9 cellular contexts compared by ENCODE assay signal in genomic region chr16:1769402-1770300, GRCh38. TPM values are rescaled to one million over a fixed set of nuclear protein-coding genes. Genes with fewer than 3 reads are reported as not detected.
DNase-seq lines count a peak whose midpoint lies in the region; ATAC-seq and TF ChIP-seq lines count a peak whose summit lies in the region.
"Had no signal": no experiment of that assay in that cellular context is flagged by ENCODE, and none has a peak within 500 bp of the region (broad histone marks: within the 10 kb centered on the region; RNA-seq: fewer than 3 reads in every experiment).

No MANE protein-coding gene starts in this region.

- H3K9me3 Mint-ChIP-seq in activated CD4-positive, alpha-beta T cell treated with anti-CD3 and anti-CD28 coated beads for 36 hours (ENCODE audit: low read depth), result no peaks in the 10 kb centered on the region

- H3K27ac ChIP-seq in VCaP (peak overlapping the region; percentile 88), gastroesophageal sphincter (peak overlapping the region; percentile 32 to 99 (median 97)), stomach (peak overlapping the region in 4 of 5 donors; percentile 92 to 97 (median 94))

- WGBS in gastroesophageal sphincter (ENCODE audit: low coverage in 1 of 2), 2 donors, result no CpG with 5 or more reads among the region's 27 CpGs
- WGBS in stomach, 5 donors, result 73 to 80% (median 75%) methylated on average over 23 to 27 of the region's 27 CpGs

- peak overlapping the region; percentile 33 for H3K27ac Mint-ChIP-seq in activated CD4-positive, alpha-beta T cell treated with anti-CD3 and anti-CD28 coated beads for 36 hours

- H3K27me3 ChIP-seq in gastroesophageal sphincter, result no peaks in the 10 kb centered on the region
- no peaks in the 10 kb centered on the region for H3K27me3 ChIP-seq in stomach

- H3K36me3 Mint-ChIP-seq in activated CD4-positive, alpha-beta T cell treated with anti-CD3 and anti-CD28 coated beads for 36 hours (ENCODE audit: low read depth), result peaks cover 20% of the 10 kb centered on the region

- H3K4me1 ChIP-seq in gastroesophageal sphincter (peaks cover 0 to 51% (median 23%) of the 10 kb centered on the region in 3 donors), stomach (peaks cover 34 to 52% (median 46%) of the 10 kb centered on the region in 4 donors)

- peaks cover 7% of the 10 kb centered on the region for H3K4me1 Mint-ChIP-seq in activated CD4-positive, alpha-beta T cell treated with anti-CD3 and anti-CD28 coated beads for 36 hours

- TF ChIP-seq POLR2A in gastroesophageal sphincter (IDR thresholded peaks at IDR 0.05) (no peak), stomach (IDR thresholded peaks at IDR 0.05) (no peak)

- no peaks in the 10 kb centered on the region for H3K9me3 ChIP-seq in gastroesophageal sphincter
- no peaks in the 10 kb centered on the region for H3K9me3 ChIP-seq in stomach
- H3K9me3 ChIP-seq: mucosa of descending colon had no signal

- peak overlapping the region in 1 of 2 donors; percentile 84 for H3K4me3 ChIP-seq in gastroesophageal sphincter
- H3K4me3 ChIP-seq in stomach, result peak overlapping the region; percentile 75 to 98 (median 94)
- H3K4me3 ChIP-seq: mucosa of descending colon had no signal

- peak overlapping the region; percentile 94 for H3K4me3 Mint-ChIP-seq in activated CD4-positive, alpha-beta T cell treated with anti-CD3 and anti-CD28 coated beads for 36 hours

- ATAC-seq in activated CD4-positive, alpha-beta T cell treated with anti-CD3 and anti-CD28 coated beads for 36 hours, result no peak
- ATAC-seq in gastroesophageal sphincter (no peak), GM21576 (IDR thresholded peaks at IDR 0.05; ENCODE audit: unreplicated experiment) (no peak), HG03039 (IDR thresholded peaks at IDR 0.05; ENCODE audit: unreplicated experiment) (no peak)

- TF ChIP-seq EP300 in gastroesophageal sphincter (IDR thresholded peaks at IDR 0.05) (no peak), stomach (IDR thresholded peaks at IDR 0.05) (no peak)

- TF ChIP-seq CTCF in VCaP (conservative IDR thresholded peaks at IDR 0.05) (no peak), gastroesophageal sphincter (IDR thresholded peaks at IDR 0.05) (no peak), stomach (IDR thresholded peaks at IDR 0.05) (no peak)

- intact Hi-C loops in activated CD4-positive, alpha-beta T cell treated with anti-CD3 and anti-CD28 coated beads for 36 hours (cut with DNase I, micrococcal nuclease), result loop anchor here (5.0 kb wide), 4 partner anchors 62 to 1087 kb away; partner anchors contain the start of genes GNPTG (in 1 of the 2), JMJD8 (in 1 of the 2), MAPK8IP3 (in 1 of the 2) and STUB1 (in 1 of the 2)
- intact Hi-C loops in stomach (cut with DNase I; ENCODE audit: low total_unique reads), result no loop called here

- POLR2A ChIA-PET in activated CD4-positive, alpha-beta T cell treated with anti-CD3 and anti-CD28 coated beads for 36 hours (lab: Charles Lee), result interaction anchor here (0.8 to 5.2 kb wide), 4 partner anchors 13 to 196 kb away, joined by 3 to 39 read pairs (median 4); partner anchors contain the start of genes NUBP2, RPS2 and SPSB3

- H3K36me3 ChIP-seq in gastroesophageal sphincter, result peaks cover 0 to 53% of the 10 kb centered on the region in 2 donors
- peaks cover 42 to 54% (median 51%) of the 10 kb centered on the region in 4 donors for H3K36me3 ChIP-seq in stomach

- no peak for DNase-seq in activated CD4-positive, alpha-beta T cell treated with anti-CD3 and anti-CD28 coated beads for 36 hours
- no peak for DNase-seq in activated CD4-positive, alpha-beta T cell treated with anti-CD3 and anti-CD28 coated beads, Interleukin-2, amount 50 U/mL, for 48 hours
- no peak for DNase-seq in stomach
- DNase-seq in activated gamma-delta T cell (lab: John Stamatoyannopoulos, UW), result no peak

- H3K27me3 Mint-ChIP-seq in activated CD4-positive, alpha-beta T cell treated with anti-CD3 and anti-CD28 coated beads for 36 hours, result no peaks in the 10 kb centered on the region

- CTCF ChIA-PET in activated CD4-positive, alpha-beta T cell treated with anti-CD3 and anti-CD28 coated beads for 36 hours (lab: Charles Lee), result interaction anchor here (1.0 kb wide), 1 partner anchor 13 kb away, joined by 4 read pairs; the partner anchor contains the start of genes NUBP2 and SPSB3

RNA-seq across cellular contexts. Expression of gene NME3, which starts 1.7 kb away (rescaled TPM):
- total RNA-seq in activated CD4-positive, alpha-beta T cell treated with anti-CD3 and anti-CD28 coated beads for 36 hours, result 10 to 100 TPM; 23.7 to 43.6 TPM
- total RNA-seq in gastroesophageal sphincter, result 100 to 1,000 TPM in 1 of 4 donors, 10 to 100 TPM in 3; 49.9 to 106 (median 87.2) TPM
- total RNA-seq in stomach, result 100 to 1,000 TPM in 2 of 5 donors, 10 to 100 TPM in 3; 18.7 to 420 (median 52.1) TPM
- polyA plus RNA-seq in stomach, result 100 to 1,000 TPM; 116 to 194 (median 135) TPM

RNA-seq across cellular contexts. Expression of gene EME2, which starts 3.0 kb away (rescaled TPM):
- total RNA-seq in activated CD4-positive, alpha-beta T cell treated with anti-CD3 and anti-CD28 coated beads for 36 hours, result 10 to 100 TPM; 13.1 to 18.4 TPM
- total RNA-seq in gastroesophageal sphincter, result 10 to 100 TPM in 1 of 4 donors, 1 to 10 TPM in 3; 4.6 to 20.4 (median 7.7) TPM
- 10 to 100 TPM in 4 of 5 donors, 1 to 10 TPM in 1; 8.8 to 94.1 (median 34.4) TPM for total RNA-seq in stomach
- 1 to 10 TPM; 2.6 to 7.9 (median 6.9) TPM for polyA plus RNA-seq in stomach

RNA-seq across cellular contexts. Expression of gene MRPS34, which starts 3.3 kb away (rescaled TPM):
- 100 to 1,000 TPM; 146 to 175 TPM for total RNA-seq in activated CD4-positive, alpha-beta T cell treated with anti-CD3 and anti-CD28 coated beads for 36 hours
- total RNA-seq in gastroesophageal sphincter (10 to 100 TPM; 44.4 to 72.8 (median 61.3) TPM), stomach (100 to 1,000 TPM in 1 of 5 donors, 10 to 100 TPM in 4; 21.1 to 204 (median 64.7) TPM)
- 100 to 1,000 TPM; 120 to 155 (median 126) TPM for polyA plus RNA-seq in stomach

RNA-seq across cellular contexts. Expression of gene SPSB3, which starts 12.7 kb away (rescaled TPM):
- total RNA-seq in activated CD4-positive, alpha-beta T cell treated with anti-CD3 and anti-CD28 coated beads for 36 hours, result 10 to 100 TPM; 12.5 to 13.6 TPM
- total RNA-seq in gastroesophageal sphincter, result 10 to 100 TPM; 52.4 to 81.1 (median 75.4) TPM
- 100 to 1,000 TPM in 1 of 5 donors, 10 to 100 TPM in 4; 22.2 to 186 (median 70.9) TPM for total RNA-seq in stomach
- polyA plus RNA-seq in stomach, result 100 to 1,000 TPM in 1 of 3 donors, 10 to 100 TPM in 2; 54.2 to 111 (median 83.6) TPM

RNA-seq across cellular contexts. Expression of gene NUBP2, which starts 13.1 kb away (rescaled TPM):
- 10 to 100 TPM; 34.4 to 42.4 TPM for total RNA-seq in activated CD4-positive, alpha-beta T cell treated with anti-CD3 and anti-CD28 coated beads for 36 hours
- total RNA-seq in gastroesophageal sphincter, result 10 to 100 TPM; 64.4 to 92.2 (median 80.6) TPM
- total RNA-seq in stomach, result 100 to 1,000 TPM in 1 of 5 donors, 10 to 100 TPM in 4; 14.7 to 171 (median 54.8) TPM
- 10 to 100 TPM; 60.6 to 86.0 (median 74.7) TPM for polyA plus RNA-seq in stomach
